Comparison of ENCODE assay signal across 17 cellular contexts in the genomic region with DNA sequence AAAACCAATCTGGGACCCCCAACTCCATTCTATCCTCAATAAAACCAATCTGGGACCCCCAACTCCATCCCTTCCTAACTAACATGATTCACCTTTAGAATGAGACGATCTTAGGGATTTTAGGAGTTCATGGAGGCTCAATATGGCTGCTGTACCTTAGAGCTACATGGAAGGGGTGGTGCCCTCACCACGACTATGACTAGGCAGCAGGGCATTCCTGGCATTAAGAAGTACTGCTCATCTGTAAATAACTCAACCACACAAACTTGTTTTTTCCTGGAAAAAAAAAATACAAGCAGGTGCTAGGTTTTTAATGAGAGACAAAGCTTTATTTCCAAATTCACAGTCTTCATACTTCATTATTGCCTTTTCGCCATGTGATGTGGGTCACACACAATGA.
DNase-seq lines count a peak whose midpoint lies in the region; ATAC-seq and TF ChIP-seq lines count a peak whose summit lies in the region.
"Had no signal": no experiment of that assay in that cellular context is flagged by ENCODE, and none has a peak within 500 bp of the region (broad histone marks: within the 10 kb centered on the region; RNA-seq: fewer than 3 reads in every experiment).

No MANE protein-coding gene starts in this region.

- CTCF ChIA-PET in activated CD4-positive, alpha-beta T cell treated with anti-CD3 and anti-CD28 coated beads for 36 hours (lab: Charles Lee), result no interaction called here

- DNase-seq in A172 (ENCODE audit: low spot score) (peak; percentile 4), LoVo (ENCODE audit: low spot score) (peak; percentile 18), epithelial cell of esophagus (ENCODE audit: low read depth) (peak; percentile 53), myocyte (ENCODE audit: low read depth) (peak; percentile 3)
- no peak for DNase-seq in activated CD4-positive, alpha-beta T cell treated with anti-CD3 and anti-CD28 coated beads for 36 hours
- no peak for DNase-seq in activated CD4-positive, alpha-beta T cell treated with anti-CD3 and anti-CD28 coated beads for 48 hours
- DNase-seq: 8988T; ACHN; Calu3; CD4-positive, CD25-positive, alpha-beta regulatory T cell; DMS 273 treated with DMSO at 0.1 percent for 48 hours; GOT3; HFFc6; IMR-90 had no signal

- TF ChIP-seq CTCF in epithelial cell of esophagus (IDR thresholded peaks at IDR 0.05; ENCODE audit: insufficient read depth, low read depth, low read length, missing control alignments), result no peak

- H3K4me3 ChIP-seq in epithelial cell of esophagus (ENCODE audit: low read length), result no peak overlapping the region
- H3K4me3 ChIP-seq: BLaER1 treated with 17β-estradiol and CSF1 and Interleukin-3, amounts not matched to agents 10 nM and 100 nM; HAP-1 had no signal

- H3K27me3 Mint-ChIP-seq in activated CD4-positive, alpha-beta T cell treated with anti-CD3 and anti-CD28 coated beads for 36 hours, result no peaks in the 10 kb centered on the region
- H3K27me3 Mint-ChIP-seq: CD4-positive, CD25-positive, alpha-beta regulatory T cell had no signal

- intact Hi-C loops in activated CD4-positive, alpha-beta T cell treated with anti-CD3 and anti-CD28 coated beads for 36 hours (cut with DNase I, micrococcal nuclease), result no loop called here

- no peak overlapping the region for H3K4me3 Mint-ChIP-seq in activated CD4-positive, alpha-beta T cell treated with anti-CD3 and anti-CD28 coated beads for 36 hours
- H3K4me3 Mint-ChIP-seq: CD4-positive, CD25-positive, alpha-beta regulatory T cell; HFFc6 had no signal

- POLR2A ChIA-PET in activated CD4-positive, alpha-beta T cell treated with anti-CD3 and anti-CD28 coated beads for 36 hours (lab: Charles Lee), result no interaction called here

- H3K4me1 Mint-ChIP-seq in activated CD4-positive, alpha-beta T cell treated with anti-CD3 and anti-CD28 coated beads for 36 hours, result no peaks in the 10 kb centered on the region
- H3K4me1 Mint-ChIP-seq: CD4-positive, CD25-positive, alpha-beta regulatory T cell had no signal

- ATAC-seq in activated CD4-positive, alpha-beta T cell treated with anti-CD3 and anti-CD28 coated beads for 36 hours, result no peak
- ATAC-seq in GM19395 (IDR thresholded peaks at IDR 0.05; ENCODE audit: unreplicated experiment), result no peak

- H3K36me3 Mint-ChIP-seq in activated CD4-positive, alpha-beta T cell treated with anti-CD3 and anti-CD28 coated beads for 36 hours (ENCODE audit: low read depth), result no peaks in the 10 kb centered on the region
- H3K36me3 Mint-ChIP-seq: CD4-positive, CD25-positive, alpha-beta regulatory T cell had no signal

- H3K27ac Mint-ChIP-seq in activated CD4-positive, alpha-beta T cell treated with anti-CD3 and anti-CD28 coated beads for 36 hours, result no peak overlapping the region
- H3K27ac Mint-ChIP-seq: CD4-positive, CD25-positive, alpha-beta regulatory T cell; HFFc6 had no signal

- peaks cover 2% of the 10 kb centered on the region for H3K9me3 Mint-ChIP-seq in activated CD4-positive, alpha-beta T cell treated with anti-CD3 and anti-CD28 coated beads for 36 hours (ENCODE audit: low read depth)
- H3K9me3 Mint-ChIP-seq: HFFc6 had no signal

Comparison
In these comparisons a context has a peak if more than half of its experiments do, and no peak if none do; other contexts are left out.
1. DNase-seq: peak in A172 (single experiment), LoVo (single experiment), epithelial cell of esophagus (single experiment) and myocyte (single experiment); none in activated CD4-positive, alpha-beta T cell treated with anti-CD3 and anti-CD28 coated beads for 36 hours (single experiment) and activated CD4-positive, alpha-beta T cell treated with anti-CD3 and anti-CD28 coated beads for 48 hours (single experiment).